In the genomic region with DNA sequence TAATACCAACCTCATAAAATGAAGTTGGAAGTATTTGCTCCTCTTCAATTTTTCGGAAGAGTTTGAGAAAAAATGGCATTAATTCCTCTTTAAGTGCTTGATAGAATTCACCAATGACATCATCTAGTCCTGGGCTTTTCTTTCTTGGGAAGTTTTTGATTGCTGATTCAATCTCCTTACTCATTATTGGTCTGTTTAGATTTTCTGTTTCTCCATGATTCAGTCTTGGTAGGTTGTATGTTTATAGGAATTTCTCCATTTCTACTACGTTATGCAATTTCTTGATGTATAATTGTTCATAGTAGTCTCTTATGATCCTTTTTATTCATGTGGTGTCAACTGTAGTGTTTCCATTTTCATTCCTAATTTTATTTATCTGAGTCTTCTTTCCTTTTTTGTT, we compare ENCODE assay signal across 21 cellular contexts.
DNase-seq lines count a peak whose midpoint lies in the region; ATAC-seq, FAIRE-seq and TF ChIP-seq lines count a peak whose summit lies in the region.
"Had no signal": no experiment of that assay in that cellular context is flagged by ENCODE, and none has a peak within 500 bp of the region (broad histone marks: within the 10 kb centered on the region; RNA-seq: fewer than 3 reads in every experiment).

No MANE protein-coding gene starts in this region.

- H3K27ac ChIP-seq in AG04450 (ENCODE audit: low read depth, low read length) (no peak overlapping the region), brain microvascular endothelial cell (peak overlapping the region; percentile 89), small intestine (ENCODE audit: low read depth in 1 of 2, low read length in 1 of 2) (no peak overlapping the region)
- H3K27ac ChIP-seq: VCaP had no signal

- CTCF ChIA-PET in AG04450 (lab: Charles Lee): no interaction called here

- H3K4me1 ChIP-seq in small intestine (ENCODE audit: control insufficient read depth in 2 of 2, insufficient read depth in 1 of 2, low read depth in 1 of 2, low read length in 1 of 2): peaks cover 4 to 5% of the 10 kb centered on the region in 2 donors

- ATAC-seq in esophagus mucosa (no peak), GM18870 (IDR thresholded peaks at IDR 0.05; ENCODE audit: unreplicated experiment) (no peak)

- no peak overlapping the region for H3K4me3 ChIP-seq in AG04450 (ENCODE audit: low read depth, low read length)
- H3K4me3 ChIP-seq in brain microvascular endothelial cell (ENCODE audit: low read depth, low read length): no peak overlapping the region
- no peak overlapping the region for H3K4me3 ChIP-seq in foreskin fibroblast (ENCODE audit: low read depth in 1 of 2, low read length in 2 of 2)
- no peak overlapping the region for H3K4me3 ChIP-seq in small intestine (ENCODE audit: low read depth in 1 of 2, low read length in 2 of 2)

- in situ Hi-C loops in brain microvascular endothelial cell (cut with HindIII; ENCODE audit: low pct_ligation_motif_present, low sequenced_read_pairs): no loop called here

- 72 to 87% (median 78%) methylated on average over 2 of the region's 2 CpGs for WGBS in small intestine, 3 donors

- POLR2A ChIA-PET in AG04450 (lab: Yijun Ruan, JAX): no interaction called here

- FAIRE-seq in small intestine (lab: Jason Lieb, UNC): no peak
- FAIRE-seq: GM18507 had no signal

- H3K36me3 ChIP-seq in brain microvascular endothelial cell (replicated peaks) (no peaks in the 10 kb centered on the region), small intestine (ENCODE audit: control insufficient read depth in 2 of 2, insufficient read depth in 2 of 2, low read length in 2 of 2) (no peaks in the 10 kb centered on the region)

- no peak for TF ChIP-seq CTCF in AG04450 (IDR thresholded peaks at IDR 0.05; ENCODE audit: low read depth, low read length)
- TF ChIP-seq CTCF in brain microvascular endothelial cell (IDR thresholded peaks at IDR 0.05; ENCODE audit: low read depth, low read length, missing control alignments): no peak
- TF ChIP-seq CTCF in foreskin fibroblast (IDR thresholded peaks at IDR 0.05; ENCODE audit: low read depth, low read length): no peak

- DNase-seq in AG04450 (ENCODE audit: low read depth, low spot score) (peak; percentile 58), HS-5 (ENCODE audit: low read depth) (peak; percentile 74), brain microvascular endothelial cell (no peak), foreskin fibroblast (peak; percentile 63 to 81), LoVo (ENCODE audit: low spot score) (no peak), small intestine (no peak)
- DNase-seq: activated CD4-positive, alpha-beta memory T cell treated with anti-CD3 and anti-CD28 coated beads, Interleukin-2, amount 10 ng/mL, durations not matched to agents 7 days and 5 days; activated naive CD4-positive, alpha-beta T cell treated with anti-CD3 and anti-CD28 coated beads, Interleukin-2, amount 10 ng/mL, durations not matched to agents 7 days and 5 days; activated T-cell treated with anti-CD3 and anti-CD28 coated beads, Interleukin-2, amount 50 U/mL, for 24 hours; cortex of kidney; DND-41; head of caudate nucleus; Kasumi-1; NCI-H1417; NCI-H2107; NCI-H524; retina had no signal

- H3K9me3 ChIP-seq in AG04450 (ENCODE audit: control insufficient read depth, insufficient read depth, low read length): peaks cover 4% of the 10 kb centered on the region; the same call in 1 of the 2 replicates
- H3K9me3 ChIP-seq in small intestine (ENCODE audit: control insufficient read depth, low read depth): no peaks in the 10 kb centered on the region

- H3K27me3 ChIP-seq in AG04450 (ENCODE audit: control insufficient read depth, insufficient read depth, low read length): no peaks in the 10 kb centered on the region
- no peaks in the 10 kb centered on the region for H3K27me3 ChIP-seq in brain microvascular endothelial cell (replicated peaks)
- peaks cover 0 to 3% of the 10 kb centered on the region in 2 donors for H3K27me3 ChIP-seq in small intestine (ENCODE audit: control insufficient read depth in 2 of 2, insufficient read depth in 2 of 2, low read length in 2 of 2)

Comparison
In these comparisons a context has a peak if more than half of its experiments do, and no peak if none do; other contexts are left out.
1. DNase-seq: peak in AG04450 (single experiment), HS-5 (single experiment) and foreskin fibroblast (2 of 2); none in brain microvascular endothelial cell (single experiment), LoVo (single experiment) and small intestine (single experiment).